1 cellular context compared by ENCODE assay signal in the genomic region with DNA sequence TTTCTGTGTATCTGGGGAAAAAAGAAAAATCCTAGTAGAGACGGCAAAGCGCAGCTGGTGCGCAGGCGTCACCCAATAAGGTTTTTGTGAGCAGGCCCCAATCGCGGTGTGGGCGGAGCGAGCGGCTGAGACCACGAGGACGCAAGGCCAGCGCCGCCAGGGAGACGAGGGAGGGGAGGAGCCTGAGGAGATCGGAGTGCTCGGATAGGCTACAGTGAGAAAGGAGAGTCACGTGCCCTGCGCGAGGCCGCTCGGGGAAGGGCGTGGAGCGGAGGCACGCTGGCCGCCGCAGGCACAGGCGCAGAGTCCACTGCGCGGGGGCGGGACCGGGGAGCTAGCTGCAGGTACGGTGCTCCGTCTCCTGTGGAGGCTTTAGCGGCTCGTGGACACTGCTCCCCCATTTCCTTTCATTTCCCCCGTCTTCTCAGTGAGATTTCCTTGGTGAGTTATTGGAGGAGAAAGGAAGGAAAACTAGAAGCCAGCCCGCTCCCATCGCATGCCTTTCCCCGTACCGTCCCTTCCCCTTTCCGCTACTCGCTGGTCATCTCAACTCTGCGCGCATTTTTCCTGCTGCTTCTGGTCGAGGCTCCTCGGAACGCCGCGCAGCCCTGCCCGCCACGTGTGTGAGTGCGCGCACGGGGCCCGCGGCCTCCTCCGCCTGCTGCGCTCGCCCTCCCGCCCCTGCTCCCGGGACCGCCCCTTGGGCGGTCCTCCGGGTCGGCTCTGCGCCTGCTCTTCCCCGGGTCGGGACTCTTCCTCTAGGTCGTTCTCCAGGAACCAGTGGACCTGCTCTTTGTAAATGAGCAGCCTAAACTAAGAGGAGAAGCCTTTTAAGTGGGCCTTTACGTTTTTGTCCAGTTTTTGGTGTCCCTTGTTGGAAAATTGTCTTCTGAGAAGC.
TF ChIP-seq lines count a peak whose summit lies in the region.

A gene with protein sequence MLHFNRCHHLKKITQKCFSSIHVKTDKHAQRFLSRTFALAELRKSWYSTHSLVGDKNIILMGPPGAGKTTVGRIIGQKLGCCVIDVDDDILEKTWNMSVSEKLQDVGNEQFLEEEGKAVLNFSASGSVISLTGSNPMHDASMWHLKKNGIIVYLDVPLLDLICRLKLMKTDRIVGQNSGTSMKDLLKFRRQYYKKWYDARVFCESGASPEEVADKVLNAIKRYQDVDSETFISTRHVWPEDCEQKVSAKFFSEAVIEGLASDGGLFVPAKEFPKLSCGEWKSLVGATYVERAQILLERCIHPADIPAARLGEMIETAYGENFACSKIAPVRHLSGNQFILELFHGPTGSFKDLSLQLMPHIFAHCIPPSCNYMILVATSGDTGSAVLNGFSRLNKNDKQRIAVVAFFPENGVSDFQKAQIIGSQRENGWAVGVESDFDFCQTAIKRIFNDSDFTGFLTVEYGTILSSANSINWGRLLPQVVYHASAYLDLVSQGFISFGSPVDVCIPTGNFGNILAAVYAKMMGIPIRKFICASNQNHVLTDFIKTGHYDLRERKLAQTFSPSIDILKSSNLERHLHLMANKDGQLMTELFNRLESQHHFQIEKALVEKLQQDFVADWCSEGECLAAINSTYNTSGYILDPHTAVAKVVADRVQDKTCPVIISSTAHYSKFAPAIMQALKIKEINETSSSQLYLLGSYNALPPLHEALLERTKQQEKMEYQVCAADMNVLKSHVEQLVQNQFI (plus strand): TSS at position 264 of the 898 bp plus-strand sequence. CDS start 6,612 bp downstream, outside the sequence.

TF ChIP-seq in K562, 482 proteins besides CTCF, POLR2A, EP300 and RAD21 (continued from another document and continues in another):
- TF ChIP-seq ZBTB26 (CRISPR knock-in tag; IDR thresholded peaks at IDR 0.05) = no peak
- no peak for TF ChIP-seq ZNF146 (CRISPR knock-in tag; IDR thresholded peaks at IDR 0.05; ENCODE audit: unreplicated experiment)
- no peak for TF ChIP-seq GABPB2 (CRISPR knock-in tag; conservative IDR thresholded peaks at IDR 0.05)
- peak in 1 of 2 experiments; percentile 91; a peak in 2 of 4 replicates for TF ChIP-seq FOXA3 (CRISPR knock-in tag; conservative IDR thresholded peaks at IDR 0.05 in 1 of 2, IDR thresholded peaks at IDR 0.05 in 1 of 2)
- TF ChIP-seq, protein P1, sequence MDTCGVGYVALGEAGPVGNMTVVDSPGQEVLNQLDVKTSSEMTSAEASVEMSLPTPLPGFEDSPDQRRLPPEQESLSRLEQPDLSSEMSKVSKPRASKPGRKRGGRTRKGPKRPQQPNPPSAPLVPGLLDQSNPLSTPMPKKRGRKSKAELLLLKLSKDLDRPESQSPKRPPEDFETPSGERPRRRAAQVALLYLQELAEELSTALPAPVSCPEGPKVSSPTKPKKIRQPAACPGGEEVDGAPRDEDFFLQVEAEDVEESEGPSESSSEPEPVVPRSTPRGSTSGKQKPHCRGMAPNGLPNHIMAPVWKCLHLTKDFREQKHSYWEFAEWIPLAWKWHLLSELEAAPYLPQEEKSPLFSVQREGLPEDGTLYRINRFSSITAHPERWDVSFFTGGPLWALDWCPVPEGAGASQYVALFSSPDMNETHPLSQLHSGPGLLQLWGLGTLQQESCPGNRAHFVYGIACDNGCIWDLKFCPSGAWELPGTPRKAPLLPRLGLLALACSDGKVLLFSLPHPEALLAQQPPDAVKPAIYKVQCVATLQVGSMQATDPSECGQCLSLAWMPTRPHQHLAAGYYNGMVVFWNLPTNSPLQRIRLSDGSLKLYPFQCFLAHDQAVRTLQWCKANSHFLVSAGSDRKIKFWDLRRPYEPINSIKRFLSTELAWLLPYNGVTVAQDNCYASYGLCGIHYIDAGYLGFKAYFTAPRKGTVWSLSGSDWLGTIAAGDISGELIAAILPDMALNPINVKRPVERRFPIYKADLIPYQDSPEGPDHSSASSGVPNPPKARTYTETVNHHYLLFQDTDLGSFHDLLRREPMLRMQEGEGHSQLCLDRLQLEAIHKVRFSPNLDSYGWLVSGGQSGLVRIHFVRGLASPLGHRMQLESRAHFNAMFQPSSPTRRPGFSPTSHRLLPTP (IDR thresholded peaks at IDR 0.05; ENCODE audit: borderline replicate concordance, extremely low read depth, insufficient read length) = no peak
- TF ChIP-seq ZNF311 (CRISPR knock-in tag; IDR thresholded peaks at IDR 0.05) = no peak
- TF ChIP-seq, protein P2, sequence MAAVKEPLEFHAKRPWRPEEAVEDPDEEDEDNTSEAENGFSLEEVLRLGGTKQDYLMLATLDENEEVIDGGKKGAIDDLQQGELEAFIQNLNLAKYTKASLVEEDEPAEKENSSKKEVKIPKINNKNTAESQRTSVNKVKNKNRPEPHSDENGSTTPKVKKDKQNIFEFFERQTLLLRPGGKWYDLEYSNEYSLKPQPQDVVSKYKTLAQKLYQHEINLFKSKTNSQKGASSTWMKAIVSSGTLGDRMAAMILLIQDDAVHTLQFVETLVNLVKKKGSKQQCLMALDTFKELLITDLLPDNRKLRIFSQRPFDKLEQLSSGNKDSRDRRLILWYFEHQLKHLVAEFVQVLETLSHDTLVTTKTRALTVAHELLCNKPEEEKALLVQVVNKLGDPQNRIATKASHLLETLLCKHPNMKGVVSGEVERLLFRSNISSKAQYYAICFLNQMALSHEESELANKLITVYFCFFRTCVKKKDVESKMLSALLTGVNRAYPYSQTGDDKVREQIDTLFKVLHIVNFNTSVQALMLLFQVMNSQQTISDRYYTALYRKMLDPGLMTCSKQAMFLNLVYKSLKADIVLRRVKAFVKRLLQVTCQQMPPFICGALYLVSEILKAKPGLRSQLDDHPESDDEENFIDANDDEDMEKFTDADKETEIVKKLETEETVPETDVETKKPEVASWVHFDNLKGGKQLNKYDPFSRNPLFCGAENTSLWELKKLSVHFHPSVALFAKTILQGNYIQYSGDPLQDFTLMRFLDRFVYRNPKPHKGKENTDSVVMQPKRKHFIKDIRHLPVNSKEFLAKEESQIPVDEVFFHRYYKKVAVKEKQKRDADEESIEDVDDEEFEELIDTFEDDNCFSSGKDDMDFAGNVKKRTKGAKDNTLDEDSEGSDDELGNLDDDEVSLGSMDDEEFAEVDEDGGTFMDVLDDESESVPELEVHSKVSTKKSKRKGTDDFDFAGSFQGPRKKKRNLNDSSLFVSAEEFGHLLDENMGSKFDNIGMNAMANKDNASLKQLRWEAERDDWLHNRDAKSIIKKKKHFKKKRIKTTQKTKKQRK (IDR thresholded peaks at IDR 0.05; ENCODE audit: borderline replicate concordance, low read depth, low read length) = no peak
- TF ChIP-seq HDAC6 (IDR thresholded peaks at IDR 0.05; ENCODE audit: low read depth, low read length) = no peak
- TF ChIP-seq, protein P3, sequence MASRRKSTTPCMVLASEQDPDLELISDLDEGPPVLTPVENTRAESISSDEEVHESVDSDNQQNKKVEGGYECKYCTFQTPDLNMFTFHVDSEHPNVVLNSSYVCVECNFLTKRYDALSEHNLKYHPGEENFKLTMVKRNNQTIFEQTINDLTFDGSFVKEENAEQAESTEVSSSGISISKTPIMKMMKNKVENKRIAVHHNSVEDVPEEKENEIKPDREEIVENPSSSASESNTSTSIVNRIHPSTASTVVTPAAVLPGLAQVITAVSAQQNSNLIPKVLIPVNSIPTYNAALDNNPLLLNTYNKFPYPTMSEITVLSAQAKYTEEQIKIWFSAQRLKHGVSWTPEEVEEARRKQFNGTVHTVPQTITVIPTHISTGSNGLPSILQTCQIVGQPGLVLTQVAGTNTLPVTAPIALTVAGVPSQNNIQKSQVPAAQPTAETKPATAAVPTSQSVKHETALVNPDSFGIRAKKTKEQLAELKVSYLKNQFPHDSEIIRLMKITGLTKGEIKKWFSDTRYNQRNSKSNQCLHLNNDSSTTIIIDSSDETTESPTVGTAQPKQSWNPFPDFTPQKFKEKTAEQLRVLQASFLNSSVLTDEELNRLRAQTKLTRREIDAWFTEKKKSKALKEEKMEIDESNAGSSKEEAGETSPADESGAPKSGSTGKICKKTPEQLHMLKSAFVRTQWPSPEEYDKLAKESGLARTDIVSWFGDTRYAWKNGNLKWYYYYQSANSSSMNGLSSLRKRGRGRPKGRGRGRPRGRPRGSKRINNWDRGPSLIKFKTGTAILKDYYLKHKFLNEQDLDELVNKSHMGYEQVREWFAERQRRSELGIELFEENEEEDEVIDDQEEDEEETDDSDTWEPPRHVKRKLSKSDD (conservative IDR thresholded peaks at IDR 0.05; ENCODE audit: low read length) = 0 out of 2 replicates have a peak, but pooled peaks have one; percentile 7
- no peak for TF ChIP-seq DEAF1 (CRISPR knock-in tag; IDR thresholded peaks at IDR 0.05)
- no peak for TF ChIP-seq ZNF584 (CRISPR knock-in tag; IDR thresholded peaks at IDR 0.05; ENCODE audit: low read depth)
- no peak for TF ChIP-seq ZEB2 (IDR thresholded peaks at IDR 0.05)
- no peak for TF ChIP-seq U2AF1 (optimal IDR thresholded peaks at IDR 0.05; ENCODE audit: low read depth, low read length)
- TF ChIP-seq CREBBP (IDR thresholded peaks at IDR 0.05; ENCODE audit: low read depth, low read length) = no peak
- no peak for TF ChIP-seq ZNF655 (CRISPR knock-in tag; IDR thresholded peaks at IDR 0.05)
- peak; percentile 82; the same call in 1 of the 2 replicates for TF ChIP-seq ZNF609 (CRISPR knock-in tag; IDR thresholded peaks at IDR 0.05; ENCODE audit: borderline replicate concordance)
- TF ChIP-seq GTF2F1 (IDR thresholded peaks at IDR 0.05; ENCODE audit: low read depth, low read length) = peak; percentile 55; the same call in 1 of the 2 replicates
- TF ChIP-seq TAF15 (IDR thresholded peaks at IDR 0.05; ENCODE audit: low read depth, low read length) = no peak
- no peak for TF ChIP-seq ELK3 (CRISPR knock-in tag; IDR thresholded peaks at IDR 0.05)
- no peak for TF ChIP-seq SMAD3 (CRISPR knock-in tag; conservative IDR thresholded peaks at IDR 0.05)
- TF ChIP-seq ZNF134 (CRISPR knock-in tag; conservative IDR thresholded peaks at IDR 0.05) = 0 out of 2 replicates have a peak, but pooled peaks have one; percentile 11
- TF ChIP-seq TOE1 (IDR thresholded peaks at IDR 0.05; ENCODE audit: borderline replicate concordance) = peak; percentile 98
- peak; percentile 77; the same call in 1 of the 2 replicates for TF ChIP-seq TOE1 (CRISPR knock-in tag; IDR thresholded peaks at IDR 0.05; ENCODE audit: borderline replicate concordance, low read depth)
